ENCODE assay signal across 23 cellular contexts in genomic region chr4:117549624-117550023, GRCh38.
"Had no signal": no experiment of that assay in that cellular context is flagged by ENCODE, and none has a peak within 500 bp of the region (broad histone marks: within the 10 kb centered on the region; RNA-seq: fewer than 3 reads in every experiment).

No MANE protein-coding gene starts in this region.

- DNase-seq: activated B cell treated with CpG ODN at 0.5 μM for 24 hours; activated CD4-positive, alpha-beta memory T cell treated with anti-CD3 and anti-CD28 coated beads for 36 hours; activated CD4-positive, alpha-beta T cell treated with anti-CD3 and anti-CD28 coated beads for 1 hour; activated CD4-positive, alpha-beta T cell treated with anti-CD3 and anti-CD28 coated beads, Interleukin-2, amount 10 ng/mL, durations not matched to agents 7 days and 5 days; activated CD8-positive, alpha-beta memory T cell treated with anti-CD3 and anti-CD28 coated beads for 24 hours; activated effector memory CD4-positive, alpha-beta T cell treated with anti-CD3 and anti-CD28 coated beads, Interleukin-2, amount 50 U/mL, for 16 hours; activated naive CD4-positive, alpha-beta T cell treated with Interleukin-2 at 50 U/mL for 16 hours; activated T-cell treated with anti-CD3 and anti-CD28 coated beads, Interleukin-2, amount 50 U/mL, for 4 hours; KG1; NCI-H1048; NCI-H146; NCI-H187 treated with DMSO at 0.1 percent for 48 hours; NCI-H2081 treated with DMSO at 0.1 percent for 48 hours; NCI-H2171; NCI-H226; NCI-H510A treated with DMSO at 0.1 percent for 48 hours; NK-92 treated with Interleukin-12 subunit alpha and Interleukin-12 subunit beta, amount 100 ng/mL, for 24 hours; PC-9; SHP77 treated with DMSO at 0.1 percent for 48 hours; T-helper 17 cell; T-helper 9 cell had no signal

- H3K4me3 ChIP-seq: cardiac muscle cell, PC-9 had no signal

- H3K27ac ChIP-seq: cardiac muscle cell, PC-9 had no signal

- H2AFZ ChIP-seq: PC-9 had no signal

- H3K4me2 ChIP-seq: PC-9 had no signal

- FAIRE-seq: astrocyte had no signal

- ATAC-seq: activated T-cell treated with anti-CD3 and anti-CD28 coated beads, Interleukin-2, amount 50 U/mL, for 4 hours; T-helper 17 cell had no signal

- H3K27me3 ChIP-seq: cardiac muscle cell had no signal

- H3K36me3 ChIP-seq: cardiac muscle cell had no signal
